ENCODE assay signal across 8 cellular contexts in genomic region chr1:84995484-84996334, GRCh38. TPM values are rescaled to one million over a fixed set of nuclear protein-coding genes. Genes with fewer than 3 reads are reported as not detected.
DNase-seq lines count a peak whose midpoint lies in the region; ATAC-seq, FAIRE-seq and TF ChIP-seq lines count a peak whose summit lies in the region.

No MANE protein-coding gene starts in this region.

- no peaks in the 10 kb centered on the region; the same call in 2 of the 3 replicates for H3K9me3 ChIP-seq in GM12878 (replicated peaks; ENCODE audit: control insufficient read depth, insufficient read depth, low read length)

- TF ChIP-seq EP300 in GM12878 (IDR thresholded peaks at IDR 0.05; ENCODE audit: borderline replicate concordance in 1 of 2, control insufficient read depth in 1 of 2, low read depth in 2 of 2, low read length in 2 of 2) = peak; percentile 35 to 63; a peak in 3 of 4 replicates

- RAD21 ChIA-PET in GM12878 (lab: Charles Lee; ENCODE audit: unreplicated experiment) = interaction anchor here (0.9 to 7.2 kb wide), 10 partner anchors 19 to 66 kb away, joined by 3 to 62 read pairs (median 16); partner anchors contain the start of gene MCOLN3

- peak overlapping the region; percentile 99 for H3K27ac ChIP-seq in GM12878 (ENCODE audit: control insufficient read depth, insufficient read depth)

- H2AFZ ChIP-seq in GM12878 (ENCODE audit: control insufficient read depth, low read depth, low read length) = no peak overlapping the region

- peak overlapping the region; percentile 97 for H3K9ac ChIP-seq in GM12878 (ENCODE audit: control insufficient read depth, insufficient read depth, low read length)

- no peaks in the 10 kb centered on the region for H3K27me3 ChIP-seq in GM12878 (replicated peaks in 1 of 2; ENCODE audit: control insufficient read depth in 2 of 2, insufficient read depth in 2 of 2, low read length in 1 of 2)

- POLR2A ChIA-PET in GM12878 (lab: Charles Lee) = interaction anchor here (0.9 to 3.6 kb wide), 7 partner anchors 12 to 281 kb away, joined by 3 to 48 read pairs (median 6); partner anchors contain the start of gene BCL10

- TF ChIP-seq POLR2A in GM12878 (IDR thresholded peaks at IDR 0.05; ENCODE audit: low read depth, low read length) = no peak

- H3K36me3 ChIP-seq in GM12878 (ENCODE audit: control insufficient read depth in 2 of 2, insufficient read depth in 2 of 2, low read length in 1 of 2) = 0 out of 4 replicates have a peak, but pooled peaks cover 0 to 2% of the 10 kb centered on the region in 2 experiments

- H3K4me3 ChIP-seq in GM12865 (ENCODE audit: low read depth, low read length) (peak overlapping the region; percentile 91), GM12878 (peak overlapping the region; percentile 95)

- peaks cover 90% of the 10 kb centered on the region for H3K79me2 ChIP-seq in GM12878 (ENCODE audit: control insufficient read depth, insufficient read depth, low read length)

- H3K4me2 ChIP-seq in GM12878 (ENCODE audit: control insufficient read depth, insufficient read depth) = peak overlapping the region; percentile 79

- DNase-seq in GM12865 (ENCODE audit: low read depth) (peak; percentile 86), GM12878 (ENCODE audit: low read depth, low spot score) (no peak), NCI-H187 (lab: John Stamatoyannopoulos, UW) (no peak), NCI-H1092 (lab: John Stamatoyannopoulos, UW) (no peak)
- no peak for DNase-seq in stimulated activated naive CD4-positive, alpha-beta T cell (lab: John Stamatoyannopoulos, UW)
- DNase-seq in activated effector memory CD4-positive, alpha-beta T cell treated with Interleukin-2 at 50 U/mL for 16 hours = no peak

- SMC1A ChIA-PET in GM12878 (lab: Charles Lee; ENCODE audit: uncharacterized antibody, unreplicated experiment) = interaction anchor here (1.2 to 4.1 kb wide), 10 partner anchors 11 to 126 kb away, joined by 3 to 61 read pairs (median 12); no protein-coding TSS in a partner anchor

- no peaks in the 10 kb centered on the region for H4K20me1 ChIP-seq in GM12878 (ENCODE audit: control insufficient read depth, insufficient read depth)

- in situ Hi-C loops in GM12878 (cut with MboI) = loop anchor here (25.0 kb wide), 1 partner anchor 1917 kb away; the partner anchor contains the start of genes HS2ST1 and SELENOF

- peak; percentile 94 for FAIRE-seq in GM12878 (lab: Jason Lieb, UNC)

- intact Hi-C loops in GM12878 (cut with micrococcal nuclease; ENCODE audit: unreplicated experiment) = loop anchor here (1.0 to 10.0 kb wide), 5 partner anchors 25 to 421 kb away; partner anchors contain the start of gene CTBS

- BruUV-seq in GM12878 (replicated peaks; lab: Mats Ljungman, UMichigan) = TSS peak; percentile 47

- ATAC-seq in GM19467 (IDR thresholded peaks at IDR 0.05; ENCODE audit: unreplicated experiment) (peak; percentile 42), HG03378 (IDR thresholded peaks at IDR 0.05; ENCODE audit: unreplicated experiment) (peak; percentile 52), GM12878 (peak; percentile 39)

- WGBS in GM12878 (ENCODE audit: insufficient coverage, insufficient replicate concordance, low lambda C conversion rate, missing lambda C conversion rate) = 1% methylated on average over 10 of the region's 10 CpGs

- CTCF ChIA-PET in GM12878 (lab: Yijun Ruan, JAX) = interaction anchor here (1.2 to 3.7 kb wide), 11 partner anchors 11 to 264 kb away, joined by 3 to 49 read pairs (median 5); partner anchors contain the start of gene C1orf52

- peak; percentile 23; the same call in 1 of the 2 replicates for TF ChIP-seq RAD21 in GM12878 (IDR thresholded peaks at IDR 0.05; ENCODE audit: insufficient read depth, low read depth, low read length)

- no peak for TF ChIP-seq CTCF in GM12865 (IDR thresholded peaks at IDR 0.05; ENCODE audit: insufficient read depth, low read depth, low read length, missing control alignments)
- no peak for TF ChIP-seq CTCF in GM12878 (IDR thresholded peaks at IDR 0.05 in 2 of 3, conservative IDR thresholded peaks at IDR 0.05 in 1 of 3; ENCODE audit: control insufficient read depth in 2 of 3, extremely low read depth in 1 of 3, insufficient read depth in 1 of 3, low read depth in 3 of 3, low read length in 3 of 3)

- H3K4me1 ChIP-seq in GM12878 (ENCODE audit: control insufficient read depth, insufficient read depth, low read length) = 0 out of 2 replicates have a peak, but pooled peaks cover 3% of the 10 kb centered on the region

TF ChIP-seq in GM12878, 131 proteins besides CTCF, POLR2A, EP300 and RAD21 (continues in another document):
- TF ChIP-seq PAX5 (IDR thresholded peaks at IDR 0.05; ENCODE audit: borderline replicate concordance, low read depth, low read length) (peak; percentile 39; the same call in 1 of the 2 replicates), ZNF217 (IDR thresholded peaks at IDR 0.05) (peak; percentile 23; the same call in 1 of the 2 replicates), SPI1 (IDR thresholded peaks at IDR 0.05; ENCODE audit: borderline replicate concordance, insufficient read depth, low read depth, low read length) (peak; percentile 90), DPF2 (IDR thresholded peaks at IDR 0.05) (0 out of 2 replicates have a peak, but pooled peaks have one; percentile 30), ATF7 (IDR thresholded peaks at IDR 0.05; ENCODE audit: low read depth) (peak; percentile 51; the same call in 1 of the 2 replicates), BCL3 (IDR thresholded peaks at IDR 0.05; ENCODE audit: borderline replicate concordance, insufficient read depth, low read depth, low read length, poor library complexity, severe bottlenecking) (no peak), BCL11A (IDR thresholded peaks at IDR 0.05; ENCODE audit: low read depth, low read length) (peak; percentile 50; the same call in 1 of the 2 replicates), CREM (IDR thresholded peaks at IDR 0.05; ENCODE audit: low read depth) (peak; percentile 50; the same call in 1 of the 2 replicates), NR2C1 (IDR thresholded peaks at IDR 0.05) (no peak), NRF1 (conservative IDR thresholded peaks at IDR 0.05; ENCODE audit: low read depth, low read length) (no peak), BACH1 (IDR thresholded peaks at IDR 0.05; ENCODE audit: borderline replicate concordance) (peak; percentile 22; the same call in 1 of the 2 replicates), ETV6 (conservative IDR thresholded peaks at IDR 0.05 in 1 of 2, IDR thresholded peaks at IDR 0.05 in 1 of 2; ENCODE audit: borderline replicate concordance in 1 of 2, low read depth in 1 of 2) (peak in 1 of 2 experiments; percentile 31; a peak in 1 of 4 replicates), HDAC2 (IDR thresholded peaks at IDR 0.05) (no peak), ZNF24 (IDR thresholded peaks at IDR 0.05) (peak; percentile 67; the same call in 1 of the 2 replicates), PML (IDR thresholded peaks at IDR 0.05; ENCODE audit: low read length) (peak; percentile 12; the same call in 1 of the 2 replicates), MTA2 (IDR thresholded peaks at IDR 0.05; ENCODE audit: low read depth) (peak; percentile 66), TCF7 (IDR thresholded peaks at IDR 0.05; ENCODE audit: borderline replicate concordance) (0 out of 2 replicates have a peak, but pooled peaks have one; percentile 31)

RNA-seq across cellular contexts. Expression of gene MCOLN2, which starts 1.2 kb away (rescaled TPM):
- total RNA-seq in GM12878 (2013; cell fraction: nucleolus; rRNA removed) = 522 and 548 TPM in 2 replicates
- total RNA-seq in GM12878 (2014; rRNA removed) = 228 and 233 TPM in 2 replicates
- total RNA-seq in GM12878 (2014; rRNA removed; fragmentation: Illumina TruSeq; extraction: Trizol) = 109 and 114 TPM in 2 replicates
- total RNA-seq in GM12878 (2021) = 103 and 110 TPM in 2 replicates
- polyA plus RNA-seq in GM12878 (2011; ENCODE audit: low read depth) = 84.9 TPM
- 165 and 228 TPM in 2 replicates for polyA plus RNA-seq in GM12878 (2011; rRNA removed)
- polyA plus RNA-seq in GM12878 (2011; cell fraction: cytosol; rRNA removed) = 83.5 and 87.5 TPM in 2 replicates
- polyA plus RNA-seq in GM12878 (2011; cell fraction: nucleus; rRNA removed) = 296 and 374 TPM in 2 replicates
- 66.6 and 97.7 TPM in 2 replicates for polyA plus RNA-seq in GM12878 (2012)
- 116 and 143 TPM in 2 replicates for polyA plus RNA-seq in GM12878 (2014; fragmentation: Illumina TruSeq; extraction: Trizol)
- 10 to 100 TPM; 25.9 to 46.7 TPM for polyA plus RNA-seq in GM12878 (2014; fragmentation: Nextera tagmentation; extraction: Ambion mirVana)
- 189 and 218 TPM in 2 replicates for polyA plus RNA-seq in GM12878 (2014; rRNA removed)
- polyA plus RNA-seq in GM12878 (2016; fragmentation: Nextera tagmentation; extraction: Ambion mirVana) = 100 to 1,000 TPM; 105 to 106 TPM
- 87.4 and 94.8 TPM in 2 replicates for polyA minus RNA-seq in GM12878 (2011; rRNA and poly(A)+ RNA removed)
- 40.2 and 47.3 TPM in 2 replicates for polyA minus RNA-seq in GM12878 (2011; cell fraction: cytosol; rRNA and poly(A)+ RNA removed)
- polyA minus RNA-seq in GM12878 (2011; cell fraction: nucleus; rRNA and poly(A)+ RNA removed) = 184 and 227 TPM in 2 replicates

RNA-seq across cellular contexts. Expression of gene MCOLN3, which starts 52.6 kb away (rescaled TPM):
- total RNA-seq in GM12878 (2013; cell fraction: nucleolus; rRNA removed) = 0.79 and 1.2 TPM in 2 replicates
- total RNA-seq in GM12878 (2014; rRNA removed) (2.3 and 2.5 TPM in 2 replicates), GM12878 (2014; rRNA removed; fragmentation: Illumina TruSeq; extraction: Trizol) (3.6 and 3.7 TPM in 2 replicates), GM12878 (2021) (3.2 and 4.1 TPM in 2 replicates)
- polyA plus RNA-seq in GM12878 (2011; ENCODE audit: low read depth) = 1.3 TPM
- polyA plus RNA-seq in GM12878 (2011; rRNA removed) (0.46 and 0.48 TPM in 2 replicates), GM12878 (2014; fragmentation: Illumina TruSeq; extraction: Trizol) (6.1 and 6.5 TPM in 2 replicates), GM12878 (2014; fragmentation: Nextera tagmentation; extraction: Ambion mirVana) (1 to 10 TPM; 2.0 to 2.7 TPM), GM12878 (2014; rRNA removed) (6.6 and 7.4 TPM in 2 replicates), GM12878 (2016; fragmentation: Nextera tagmentation; extraction: Ambion mirVana) (1 to 10 TPM; 4.0 to 4.5 TPM)
- 0.13 and 0.18 TPM in 2 replicates for polyA plus RNA-seq in GM12878 (2011; cell fraction: cytosol; rRNA removed)
- 0.94 and 1.1 TPM in 2 replicates for polyA plus RNA-seq in GM12878 (2011; cell fraction: nucleus; rRNA removed)
- polyA plus RNA-seq in GM12878 (2012) = 2.1 and 2.5 TPM in 2 replicates
- 0.22 TPM in 1 of 2 replicates, not detected in the other for polyA minus RNA-seq in GM12878 (2011; rRNA and poly(A)+ RNA removed)
- not detected in 2 replicates for polyA minus RNA-seq in GM12878 (2011; cell fraction: cytosol; rRNA and poly(A)+ RNA removed)
- 0.29 TPM in 1 of 2 replicates, not detected in the other for polyA minus RNA-seq in GM12878 (2011; cell fraction: nucleus; rRNA and poly(A)+ RNA removed)
